In genomic region chr1:210342986-210343780, GRCh38 we compare ENCODE assay signal across 8 cellular contexts. TPM values are rescaled to one million over a fixed set of nuclear protein-coding genes. Genes with fewer than 3 reads are reported as not detected.
DNase-seq lines count a peak whose midpoint lies in the region; ATAC-seq and TF ChIP-seq lines count a peak whose summit lies in the region.

No MANE protein-coding gene starts in this region.

- no peak for TF ChIP-seq CTCF in cardiac fibroblast (IDR thresholded peaks at IDR 0.05; ENCODE audit: low read depth, low read length)
- no peak for TF ChIP-seq CTCF in psoas muscle (IDR thresholded peaks at IDR 0.05)
- no peak for TF ChIP-seq CTCF in activated CD8-positive, alpha-beta T cell treated with anti-CD3 and anti-CD28 coated beads for 36 hours (IDR thresholded peaks at IDR 0.05)

- 44 to 55% (median 48%) methylated on average over 14 of the region's 14 CpGs for WGBS in psoas muscle, 3 donors

- peak; percentile 29 for ATAC-seq in activated naive CD8-positive, alpha-beta T cell treated with anti-CD3 and anti-CD28 coated beads, Interleukin-2, amount 50 U/mL, for 24 hours
- ATAC-seq in HG03280 (IDR thresholded peaks at IDR 0.05; ENCODE audit: unreplicated experiment) (peak; percentile 55), psoas muscle (no peak)
- ATAC-seq in activated CD8-positive, alpha-beta T cell treated with anti-CD3 and anti-CD28 coated beads for 36 hours, result no peak

- no peaks in the 10 kb centered on the region for H3K36me3 ChIP-seq in psoas muscle (ENCODE audit: insufficient read depth in 1 of 2, low read depth in 1 of 2)

- CTCF ChIA-PET in activated CD8-positive, alpha-beta T cell treated with anti-CD3 and anti-CD28 coated beads for 36 hours (lab: Charles Lee), result interaction anchor here (1.2 to 3.6 kb wide), 2 partner anchors 10 to 17 kb away, joined by 4 to 13 read pairs; no protein-coding TSS in a partner anchor

- H3K27me3 ChIP-seq in psoas muscle (ENCODE audit: insufficient read depth in 3 of 3, low read length in 2 of 3), result no peaks in the 10 kb centered on the region

- H3K4me3 ChIP-seq in cardiac fibroblast (replicated peaks in 1 of 2; ENCODE audit: low read depth in 2 of 2, low read length in 2 of 2) (peak overlapping the region; percentile 4 to 24), psoas muscle (peak overlapping the region; percentile 12)

- no peaks in the 10 kb centered on the region for H3K36me3 Mint-ChIP-seq in activated naive CD8-positive, alpha-beta T cell treated with anti-CD3 and anti-CD28 coated beads, Interleukin-2, amount 50 U/mL, for 24 hours (ENCODE audit: low read depth)
- no peaks in the 10 kb centered on the region for H3K36me3 Mint-ChIP-seq in activated naive CD8-positive, alpha-beta T cell treated with anti-CD3 and anti-CD28 coated beads for 36 hours
- H3K36me3 Mint-ChIP-seq in activated CD8-positive, alpha-beta T cell treated with anti-CD3 and anti-CD28 coated beads for 36 hours (ENCODE audit: low read depth), result no peaks in the 10 kb centered on the region

- no peaks in the 10 kb centered on the region for H3K9me3 ChIP-seq in psoas muscle

- intact Hi-C loops in psoas muscle (cut with DNase I), result no loop called here
- intact Hi-C loops in activated CD8-positive, alpha-beta T cell treated with anti-CD3 and anti-CD28 coated beads for 36 hours (cut with micrococcal nuclease), result no loop called here

- H3K27me3 Mint-ChIP-seq in activated naive CD8-positive, alpha-beta T cell treated with anti-CD3 and anti-CD28 coated beads, Interleukin-2, amount 50 U/mL, for 24 hours, result no peaks in the 10 kb centered on the region
- no peaks in the 10 kb centered on the region for H3K27me3 Mint-ChIP-seq in activated naive CD8-positive, alpha-beta T cell treated with anti-CD3 and anti-CD28 coated beads for 36 hours
- H3K27me3 Mint-ChIP-seq in activated CD8-positive, alpha-beta T cell treated with anti-CD3 and anti-CD28 coated beads for 36 hours, result no peaks in the 10 kb centered on the region

- H3K9me3 Mint-ChIP-seq in activated naive CD8-positive, alpha-beta T cell treated with anti-CD3 and anti-CD28 coated beads, Interleukin-2, amount 50 U/mL, for 24 hours, result no peaks in the 10 kb centered on the region
- no peaks in the 10 kb centered on the region for H3K9me3 Mint-ChIP-seq in activated naive CD8-positive, alpha-beta T cell treated with anti-CD3 and anti-CD28 coated beads for 36 hours
- H3K9me3 Mint-ChIP-seq in activated CD8-positive, alpha-beta T cell treated with anti-CD3 and anti-CD28 coated beads for 36 hours, result no peaks in the 10 kb centered on the region

- H3K27ac ChIP-seq in psoas muscle, result no peak overlapping the region

- H3K4me1 ChIP-seq in psoas muscle, result no peaks in the 10 kb centered on the region

- H3K4me3 Mint-ChIP-seq in activated naive CD8-positive, alpha-beta T cell treated with anti-CD3 and anti-CD28 coated beads, Interleukin-2, amount 50 U/mL, for 24 hours, result no peak overlapping the region
- no peak overlapping the region for H3K4me3 Mint-ChIP-seq in activated naive CD8-positive, alpha-beta T cell treated with anti-CD3 and anti-CD28 coated beads for 36 hours
- H3K4me3 Mint-ChIP-seq in activated CD8-positive, alpha-beta T cell treated with anti-CD3 and anti-CD28 coated beads for 36 hours, result no peak overlapping the region

- H3K4me1 Mint-ChIP-seq in activated naive CD8-positive, alpha-beta T cell treated with anti-CD3 and anti-CD28 coated beads, Interleukin-2, amount 50 U/mL, for 24 hours, result peaks cover 16% of the 10 kb centered on the region
- peaks cover 32% of the 10 kb centered on the region for H3K4me1 Mint-ChIP-seq in activated naive CD8-positive, alpha-beta T cell treated with anti-CD3 and anti-CD28 coated beads for 36 hours
- H3K4me1 Mint-ChIP-seq in activated CD8-positive, alpha-beta T cell treated with anti-CD3 and anti-CD28 coated beads for 36 hours (ENCODE audit: low read depth), result peaks cover 40% of the 10 kb centered on the region

- POLR2A ChIA-PET in activated CD8-positive, alpha-beta T cell treated with anti-CD3 and anti-CD28 coated beads for 36 hours (lab: Charles Lee), result interaction anchor here (1.0 to 3.7 kb wide), 3 partner anchors 11 to 31 kb away, joined by 3 to 19 read pairs (median 7); partner anchors contain the start of gene HHAT

- no peak overlapping the region for H3K27ac Mint-ChIP-seq in activated naive CD8-positive, alpha-beta T cell treated with anti-CD3 and anti-CD28 coated beads, Interleukin-2, amount 50 U/mL, for 24 hours
- no peak overlapping the region for H3K27ac Mint-ChIP-seq in activated naive CD8-positive, alpha-beta T cell treated with anti-CD3 and anti-CD28 coated beads for 36 hours
- H3K27ac Mint-ChIP-seq in activated CD8-positive, alpha-beta T cell treated with anti-CD3 and anti-CD28 coated beads for 36 hours, result no peak overlapping the region

- DNase-seq in activated naive CD8-positive, alpha-beta T cell treated with anti-CD3 and anti-CD28 coated beads, Interleukin-2, amount 50 U/mL, for 24 hours, result no peak
- DNase-seq in activated naive CD8-positive, alpha-beta T cell treated with anti-CD3 and anti-CD28 coated beads for 36 hours, result no peak
- peak in 1 of 2 donors; percentile 49 for DNase-seq in cardiac fibroblast (ENCODE audit: low read depth in 2 of 2)
- no peak for DNase-seq in psoas muscle
- no peak for DNase-seq in T-helper 9 cell
- no peak for DNase-seq in activated CD8-positive, alpha-beta T cell treated with anti-CD3 and anti-CD28 coated beads for 36 hours
- DNase-seq in NCI-H1417 treated with DMSO at 0.1 percent for 48 hours (lab: John Stamatoyannopoulos, UW), result no peak

RNA-seq across cellular contexts. Expression of gene HHAT, which starts 14.5 kb away (rescaled TPM):
- total RNA-seq in activated naive CD8-positive, alpha-beta T cell treated with anti-CD3 and anti-CD28 coated beads for 36 hours, result 1 to 10 TPM; 1.3 to 2.3 TPM
- under 1 TPM; 0.12 to 0.64 (median 0.17) TPM for total RNA-seq in psoas muscle
- under 1 TPM; 0.11 to 0.17 (median 0.16) TPM for polyA plus RNA-seq in psoas muscle
- 1 to 10 TPM in 1 of 2 experiments, under 1 TPM in 1; 0.99 to 1.4 TPM for total RNA-seq in activated CD8-positive, alpha-beta T cell treated with anti-CD3 and anti-CD28 coated beads for 36 hours

Comparison
In these comparisons a context has a peak if more than half of its experiments do, and no peak if none do; other contexts are left out.
1. ATAC-seq: peak in activated naive CD8-positive, alpha-beta T cell treated with anti-CD3 and anti-CD28 coated beads, Interleukin-2, amount 50 U/mL, for 24 hours (single experiment) and HG03280 (single experiment); none in psoas muscle (0 of 4) and activated CD8-positive, alpha-beta T cell treated with anti-CD3 and anti-CD28 coated beads for 36 hours (single experiment).